In genomic region chr12:100567945-100568344, GRCh38 we compare ENCODE assay signal across 17 cellular contexts. TPM values are rescaled to one million over a fixed set of nuclear protein-coding genes. Genes with fewer than 3 reads are reported as not detected.
DNase-seq lines count a peak whose midpoint lies in the region; ATAC-seq and TF ChIP-seq lines count a peak whose summit lies in the region.
"Had no signal": no experiment of that assay in that cellular context is flagged by ENCODE, and none has a peak within 500 bp of the region (broad histone marks: within the 10 kb centered on the region; RNA-seq: fewer than 3 reads in every experiment).

No MANE protein-coding gene starts in this region.

- ATAC-seq in GM19351 (IDR thresholded peaks at IDR 0.05; ENCODE audit: unreplicated experiment) = peak; percentile 30
- peak; percentile 17 for ATAC-seq in HG02678 (IDR thresholded peaks at IDR 0.05; ENCODE audit: unreplicated experiment)
- ATAC-seq in HG03432 (IDR thresholded peaks at IDR 0.05; ENCODE audit: unreplicated experiment) = peak; percentile 22
- no peak for ATAC-seq in stimulated activated naive CD8-positive, alpha-beta T cell treated with anti-CD3 and anti-CD28 coated beads, Interleukin-15, Interleukin-2, amounts not matched to agents 100 U/mL and 50 U/mL, for 24 hours
- ATAC-seq: Panc1 had no signal

- TF ChIP-seq CTCF in GM12865 (IDR thresholded peaks at IDR 0.05; ENCODE audit: insufficient read depth, low read depth, low read length, missing control alignments) (no peak), dorsolateral prefrontal cortex (IDR thresholded peaks at IDR 0.05 in 54 of 56, conservative IDR thresholded peaks at IDR 0.05 in 2 of 56; ENCODE audit: low read depth in 1 of 56, partially characterized antibody in 56 of 56) (no peak)

- no peaks in the 10 kb centered on the region for H3K27me3 ChIP-seq in dorsolateral prefrontal cortex
- H3K27me3 ChIP-seq: heart right ventricle, upper lobe of right lung had no signal

- intact Hi-C loops in dorsolateral prefrontal cortex (cut with DNase I) = no loop called here

- DNase-seq in GM12865 (ENCODE audit: low read depth) (peak; percentile 5), dorsolateral prefrontal cortex (no peak), NCI-H1417 treated with DMSO at 0.1 percent for 48 hours (lab: John Stamatoyannopoulos, UW) (no peak), DMS79 (lab: John Stamatoyannopoulos, UW) (no peak)
- DNase-seq in stimulated activated naive CD8-positive, alpha-beta T cell treated with anti-CD3 and anti-CD28 coated beads, Interleukin-15, Interleukin-2, amounts not matched to agents 100 U/mL and 50 U/mL, for 24 hours = no peak
- DNase-seq: activated B cell treated with CpG ODN at 0.5 μM for 24 hours; activated T-cell treated with anti-CD3 and anti-CD28 coated beads for 4 hours; erythroblast; NCI-H1092 treated with DMSO at 0.1 percent for 48 hours; NCI-H226; stimulated activated CD4-positive, alpha-beta T cell treated with anti-CD3 and anti-CD28 coated beads, Interleukin-2, amount 100 ng/mL, for 24 hours; upper lobe of right lung had no signal

- no peak overlapping the region for H3K27ac ChIP-seq in dorsolateral prefrontal cortex
- H3K27ac ChIP-seq: heart right ventricle, upper lobe of right lung had no signal

- no peak overlapping the region for H3K4me3 ChIP-seq in GM12865 (ENCODE audit: low read depth, low read length)
- no peak overlapping the region for H3K4me3 ChIP-seq in dorsolateral prefrontal cortex
- H3K4me3 ChIP-seq: heart right ventricle, upper lobe of right lung had no signal

RNA-seq across cellular contexts. Expression of gene GAS2L3, which starts 5.5 kb away (rescaled TPM):
- total RNA-seq in dorsolateral prefrontal cortex = 1 to 10 TPM in 112 of 120 experiments, under 1 TPM in 8; 0.39 to 8.7 (median 2.6) TPM
